ENCODE assay signal across 1 cellular context in the genomic region with DNA sequence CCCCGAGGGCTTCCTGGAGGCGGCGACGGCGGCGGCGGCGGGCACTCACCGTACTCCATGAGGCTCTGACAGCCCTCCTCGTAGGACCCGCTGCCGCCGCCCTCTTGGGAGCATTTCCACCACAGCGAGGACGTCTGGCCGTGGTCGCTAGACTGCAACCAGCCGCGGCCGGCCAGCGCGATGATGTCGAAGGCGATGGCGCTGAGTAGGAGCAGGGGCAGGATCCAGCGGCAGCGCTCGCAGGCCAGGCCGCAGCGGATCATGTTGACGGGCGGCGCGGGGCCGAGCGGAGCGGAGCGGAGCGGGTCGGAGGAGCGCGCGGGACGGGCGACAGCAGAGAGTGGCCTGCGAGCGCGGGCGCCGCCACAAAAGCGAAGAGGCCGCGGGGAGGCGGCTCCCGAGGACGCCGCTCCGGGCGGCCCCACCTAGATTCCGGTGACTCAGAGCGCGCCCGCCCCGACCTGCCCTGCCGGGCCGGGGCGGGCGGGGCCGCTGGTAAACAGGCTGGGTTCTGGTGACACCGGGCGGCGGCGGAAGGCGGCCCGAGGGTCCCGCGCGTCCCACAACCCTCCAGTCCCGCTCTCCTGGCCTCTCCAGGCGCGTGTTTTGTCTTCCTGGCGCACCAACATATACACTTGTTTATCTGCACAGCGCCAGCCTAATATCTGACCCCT.
TF ChIP-seq lines count a peak whose summit lies in the region.

A gene (minus strand): TSS at position 342 of the 674 bp plus-strand sequence. CDS start 79 bp downstream, at position 263.

TF ChIP-seq in HepG2, 621 proteins besides CTCF, POLR2A, EP300 and RAD21 (continued from another document and continues in another):
- TF ChIP-seq, protein P1, sequence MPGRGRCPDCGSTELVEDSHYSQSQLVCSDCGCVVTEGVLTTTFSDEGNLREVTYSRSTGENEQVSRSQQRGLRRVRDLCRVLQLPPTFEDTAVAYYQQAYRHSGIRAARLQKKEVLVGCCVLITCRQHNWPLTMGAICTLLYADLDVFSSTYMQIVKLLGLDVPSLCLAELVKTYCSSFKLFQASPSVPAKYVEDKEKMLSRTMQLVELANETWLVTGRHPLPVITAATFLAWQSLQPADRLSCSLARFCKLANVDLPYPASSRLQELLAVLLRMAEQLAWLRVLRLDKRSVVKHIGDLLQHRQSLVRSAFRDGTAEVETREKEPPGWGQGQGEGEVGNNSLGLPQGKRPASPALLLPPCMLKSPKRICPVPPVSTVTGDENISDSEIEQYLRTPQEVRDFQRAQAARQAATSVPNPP (CRISPR knock-in tag; IDR thresholded peaks at IDR 0.05) = no peak
- peak; percentile 83; the same call in 1 of the 2 replicates for TF ChIP-seq RARG (CRISPR knock-in tag; IDR thresholded peaks at IDR 0.05; ENCODE audit: low read depth)
- no peak for TF ChIP-seq FOXA1 (IDR thresholded peaks at IDR 0.05)
- 0 out of 2 replicates have a peak, but pooled peaks have one; percentile 17 for TF ChIP-seq FOXA1 (CRISPR knock-in tag; IDR thresholded peaks at IDR 0.05)
- TF ChIP-seq CHCHD3 (CRISPR knock-in tag; IDR thresholded peaks at IDR 0.05) = no peak; the same call in 1 of the 2 replicates
- TF ChIP-seq FOSL1 (CRISPR knock-in tag; IDR thresholded peaks at IDR 0.05; ENCODE audit: borderline replicate concordance) = peak; percentile 72
- TF ChIP-seq, protein P2, sequence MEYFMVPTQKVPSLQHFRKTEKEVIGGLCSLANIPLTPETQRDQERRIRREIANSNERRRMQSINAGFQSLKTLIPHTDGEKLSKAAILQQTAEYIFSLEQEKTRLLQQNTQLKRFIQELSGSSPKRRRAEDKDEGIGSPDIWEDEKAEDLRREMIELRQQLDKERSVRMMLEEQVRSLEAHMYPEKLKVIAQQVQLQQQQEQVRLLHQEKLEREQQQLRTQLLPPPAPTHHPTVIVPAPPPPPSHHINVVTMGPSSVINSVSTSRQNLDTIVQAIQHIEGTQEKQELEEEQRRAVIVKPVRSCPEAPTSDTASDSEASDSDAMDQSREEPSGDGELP (IDR thresholded peaks at IDR 0.05; ENCODE audit: borderline replicate concordance, low read depth) = no peak
- TF ChIP-seq RBFOX2 (IDR thresholded peaks at IDR 0.05; ENCODE audit: low read depth, low read length) = peak; percentile 98
- TF ChIP-seq HOXD1 (CRISPR knock-in tag; IDR thresholded peaks at IDR 0.05) = no peak
- TF ChIP-seq CHD2 (IDR thresholded peaks at IDR 0.05; ENCODE audit: low read depth, low read length) = no peak
- TF ChIP-seq ZSCAN22 (CRISPR knock-in tag; IDR thresholded peaks at IDR 0.05) = peak; percentile 77; the same call in 1 of the 2 replicates
- no peak for TF ChIP-seq ARID2 (CRISPR knock-in tag; IDR thresholded peaks at IDR 0.05; ENCODE audit: borderline replicate concordance)
- no peak; the same call in 1 of the 2 replicates for TF ChIP-seq ARNTL (CRISPR knock-in tag; IDR thresholded peaks at IDR 0.05)
- 0 out of 2 replicates have a peak, but pooled peaks have one; percentile 8 for TF ChIP-seq ZNF7 (CRISPR knock-in tag; IDR thresholded peaks at IDR 0.05)
- no peak; the same call in 1 of the 2 replicates for TF ChIP-seq KLF6 (CRISPR knock-in tag; IDR thresholded peaks at IDR 0.05)
- peak; percentile 49; the same call in 1 of the 2 replicates for TF ChIP-seq DR1 (CRISPR knock-in tag; IDR thresholded peaks at IDR 0.05)
- TF ChIP-seq ONECUT2 (CRISPR knock-in tag; IDR thresholded peaks at IDR 0.05) = no peak
- TF ChIP-seq, protein P3, sequence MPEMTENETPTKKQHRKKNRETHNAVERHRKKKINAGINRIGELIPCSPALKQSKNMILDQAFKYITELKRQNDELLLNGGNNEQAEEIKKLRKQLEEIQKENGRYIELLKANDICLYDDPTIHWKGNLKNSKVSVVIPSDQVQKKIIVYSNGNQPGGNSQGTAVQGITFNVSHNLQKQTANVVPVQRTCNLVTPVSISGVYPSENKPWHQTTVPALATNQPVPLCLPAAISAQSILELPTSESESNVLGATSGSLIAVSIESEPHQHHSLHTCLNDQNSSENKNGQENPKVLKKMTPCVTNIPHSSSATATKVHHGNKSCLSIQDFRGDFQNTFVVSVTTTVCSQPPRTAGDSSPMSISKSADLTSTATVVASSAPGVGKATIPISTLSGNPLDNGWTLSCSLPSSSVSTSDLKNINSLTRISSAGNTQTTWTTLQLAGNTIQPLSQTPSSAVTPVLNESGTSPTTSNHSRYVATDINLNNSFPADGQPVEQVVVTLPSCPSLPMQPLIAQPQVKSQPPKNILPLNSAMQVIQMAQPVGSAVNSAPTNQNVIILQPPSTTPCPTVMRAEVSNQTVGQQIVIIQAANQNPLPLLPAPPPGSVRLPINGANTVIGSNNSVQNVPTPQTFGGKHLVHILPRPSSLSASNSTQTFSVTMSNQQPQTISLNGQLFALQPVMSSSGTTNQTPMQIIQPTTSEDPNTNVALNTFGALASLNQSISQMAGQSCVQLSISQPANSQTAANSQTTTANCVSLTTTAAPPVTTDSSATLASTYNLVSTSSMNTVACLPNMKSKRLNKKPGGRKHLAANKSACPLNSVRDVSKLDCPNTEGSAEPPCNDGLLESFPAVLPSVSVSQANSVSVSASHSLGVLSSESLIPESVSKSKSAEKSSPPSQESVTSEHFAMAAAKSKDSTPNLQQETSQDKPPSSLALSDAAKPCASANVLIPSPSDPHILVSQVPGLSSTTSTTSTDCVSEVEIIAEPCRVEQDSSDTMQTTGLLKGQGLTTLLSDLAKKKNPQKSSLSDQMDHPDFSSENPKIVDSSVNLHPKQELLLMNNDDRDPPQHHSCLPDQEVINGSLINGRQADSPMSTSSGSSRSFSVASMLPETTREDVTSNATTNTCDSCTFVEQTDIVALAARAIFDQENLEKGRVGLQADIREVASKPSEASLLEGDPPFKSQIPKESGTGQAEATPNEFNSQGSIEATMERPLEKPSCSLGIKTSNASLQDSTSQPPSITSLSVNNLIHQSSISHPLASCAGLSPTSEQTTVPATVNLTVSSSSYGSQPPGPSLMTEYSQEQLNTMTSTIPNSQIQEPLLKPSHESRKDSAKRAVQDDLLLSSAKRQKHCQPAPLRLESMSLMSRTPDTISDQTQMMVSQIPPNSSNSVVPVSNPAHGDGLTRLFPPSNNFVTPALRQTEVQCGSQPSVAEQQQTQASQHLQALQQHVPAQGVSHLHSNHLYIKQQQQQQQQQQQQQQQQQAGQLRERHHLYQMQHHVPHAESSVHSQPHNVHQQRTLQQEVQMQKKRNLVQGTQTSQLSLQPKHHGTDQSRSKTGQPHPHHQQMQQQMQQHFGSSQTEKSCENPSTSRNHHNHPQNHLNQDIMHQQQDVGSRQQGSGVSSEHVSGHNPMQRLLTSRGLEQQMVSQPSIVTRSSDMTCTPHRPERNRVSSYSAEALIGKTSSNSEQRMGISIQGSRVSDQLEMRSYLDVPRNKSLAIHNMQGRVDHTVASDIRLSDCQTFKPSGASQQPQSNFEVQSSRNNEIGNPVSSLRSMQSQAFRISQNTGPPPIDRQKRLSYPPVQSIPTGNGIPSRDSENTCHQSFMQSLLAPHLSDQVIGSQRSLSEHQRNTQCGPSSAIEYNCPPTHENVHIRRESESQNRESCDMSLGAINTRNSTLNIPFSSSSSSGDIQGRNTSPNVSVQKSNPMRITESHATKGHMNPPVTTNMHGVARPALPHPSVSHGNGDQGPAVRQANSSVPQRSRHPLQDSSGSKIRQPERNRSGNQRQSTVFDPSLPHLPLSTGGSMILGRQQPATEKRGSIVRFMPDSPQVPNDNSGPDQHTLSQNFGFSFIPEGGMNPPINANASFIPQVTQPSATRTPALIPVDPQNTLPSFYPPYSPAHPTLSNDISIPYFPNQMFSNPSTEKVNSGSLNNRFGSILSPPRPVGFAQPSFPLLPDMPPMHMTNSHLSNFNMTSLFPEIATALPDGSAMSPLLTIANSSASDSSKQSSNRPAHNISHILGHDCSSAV (CRISPR knock-in tag; IDR thresholded peaks at IDR 0.05; ENCODE audit: borderline replicate concordance) = peak; percentile 78; the same call in 1 of the 2 replicates
- TF ChIP-seq PCBP2 (optimal IDR thresholded peaks at IDR 0.05; ENCODE audit: low read depth, low read length, poor library complexity, severe bottlenecking) = no peak
- TF ChIP-seq, protein P4, sequence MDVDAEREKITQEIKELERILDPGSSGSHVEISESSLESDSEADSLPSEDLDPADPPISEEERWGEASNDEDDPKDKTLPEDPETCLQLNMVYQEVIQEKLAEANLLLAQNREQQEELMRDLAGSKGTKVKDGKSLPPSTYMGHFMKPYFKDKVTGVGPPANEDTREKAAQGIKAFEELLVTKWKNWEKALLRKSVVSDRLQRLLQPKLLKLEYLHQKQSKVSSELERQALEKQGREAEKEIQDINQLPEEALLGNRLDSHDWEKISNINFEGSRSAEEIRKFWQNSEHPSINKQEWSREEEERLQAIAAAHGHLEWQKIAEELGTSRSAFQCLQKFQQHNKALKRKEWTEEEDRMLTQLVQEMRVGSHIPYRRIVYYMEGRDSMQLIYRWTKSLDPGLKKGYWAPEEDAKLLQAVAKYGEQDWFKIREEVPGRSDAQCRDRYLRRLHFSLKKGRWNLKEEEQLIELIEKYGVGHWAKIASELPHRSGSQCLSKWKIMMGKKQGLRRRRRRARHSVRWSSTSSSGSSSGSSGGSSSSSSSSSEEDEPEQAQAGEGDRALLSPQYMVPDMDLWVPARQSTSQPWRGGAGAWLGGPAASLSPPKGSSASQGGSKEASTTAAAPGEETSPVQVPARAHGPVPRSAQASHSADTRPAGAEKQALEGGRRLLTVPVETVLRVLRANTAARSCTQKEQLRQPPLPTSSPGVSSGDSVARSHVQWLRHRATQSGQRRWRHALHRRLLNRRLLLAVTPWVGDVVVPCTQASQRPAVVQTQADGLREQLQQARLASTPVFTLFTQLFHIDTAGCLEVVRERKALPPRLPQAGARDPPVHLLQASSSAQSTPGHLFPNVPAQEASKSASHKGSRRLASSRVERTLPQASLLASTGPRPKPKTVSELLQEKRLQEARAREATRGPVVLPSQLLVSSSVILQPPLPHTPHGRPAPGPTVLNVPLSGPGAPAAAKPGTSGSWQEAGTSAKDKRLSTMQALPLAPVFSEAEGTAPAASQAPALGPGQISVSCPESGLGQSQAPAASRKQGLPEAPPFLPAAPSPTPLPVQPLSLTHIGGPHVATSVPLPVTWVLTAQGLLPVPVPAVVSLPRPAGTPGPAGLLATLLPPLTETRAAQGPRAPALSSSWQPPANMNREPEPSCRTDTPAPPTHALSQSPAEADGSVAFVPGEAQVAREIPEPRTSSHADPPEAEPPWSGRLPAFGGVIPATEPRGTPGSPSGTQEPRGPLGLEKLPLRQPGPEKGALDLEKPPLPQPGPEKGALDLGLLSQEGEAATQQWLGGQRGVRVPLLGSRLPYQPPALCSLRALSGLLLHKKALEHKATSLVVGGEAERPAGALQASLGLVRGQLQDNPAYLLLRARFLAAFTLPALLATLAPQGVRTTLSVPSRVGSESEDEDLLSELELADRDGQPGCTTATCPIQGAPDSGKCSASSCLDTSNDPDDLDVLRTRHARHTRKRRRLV (CRISPR knock-in tag; IDR thresholded peaks at IDR 0.05) = no peak
- no peak for TF ChIP-seq FOXJ3 (CRISPR knock-in tag; IDR thresholded peaks at IDR 0.05; ENCODE audit: borderline replicate concordance)
- TF ChIP-seq, protein P5, sequence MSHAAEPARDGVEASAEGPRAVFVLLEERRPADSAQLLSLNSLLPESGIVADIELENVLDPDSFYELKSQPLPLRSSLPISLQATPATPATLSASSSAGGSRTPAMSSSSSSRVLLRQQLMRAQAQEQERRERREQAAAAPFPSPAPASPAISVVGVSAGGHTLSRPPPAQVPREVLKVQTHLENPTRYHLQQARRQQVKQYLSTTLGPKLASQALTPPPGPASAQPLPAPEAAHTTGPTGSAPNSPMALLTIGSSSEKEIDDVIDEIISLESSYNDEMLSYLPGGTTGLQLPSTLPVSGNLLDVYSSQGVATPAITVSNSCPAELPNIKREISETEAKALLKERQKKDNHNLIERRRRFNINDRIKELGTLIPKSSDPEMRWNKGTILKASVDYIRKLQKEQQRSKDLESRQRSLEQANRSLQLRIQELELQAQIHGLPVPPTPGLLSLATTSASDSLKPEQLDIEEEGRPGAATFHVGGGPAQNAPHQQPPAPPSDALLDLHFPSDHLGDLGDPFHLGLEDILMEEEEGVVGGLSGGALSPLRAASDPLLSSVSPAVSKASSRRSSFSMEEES (CRISPR knock-in tag; IDR thresholded peaks at IDR 0.05) = no peak
- TF ChIP-seq ZNF333 (CRISPR knock-in tag; IDR thresholded peaks at IDR 0.05; ENCODE audit: borderline replicate concordance) = peak; percentile 91; the same call in 1 of the 2 replicates
- TF ChIP-seq, protein P6, sequence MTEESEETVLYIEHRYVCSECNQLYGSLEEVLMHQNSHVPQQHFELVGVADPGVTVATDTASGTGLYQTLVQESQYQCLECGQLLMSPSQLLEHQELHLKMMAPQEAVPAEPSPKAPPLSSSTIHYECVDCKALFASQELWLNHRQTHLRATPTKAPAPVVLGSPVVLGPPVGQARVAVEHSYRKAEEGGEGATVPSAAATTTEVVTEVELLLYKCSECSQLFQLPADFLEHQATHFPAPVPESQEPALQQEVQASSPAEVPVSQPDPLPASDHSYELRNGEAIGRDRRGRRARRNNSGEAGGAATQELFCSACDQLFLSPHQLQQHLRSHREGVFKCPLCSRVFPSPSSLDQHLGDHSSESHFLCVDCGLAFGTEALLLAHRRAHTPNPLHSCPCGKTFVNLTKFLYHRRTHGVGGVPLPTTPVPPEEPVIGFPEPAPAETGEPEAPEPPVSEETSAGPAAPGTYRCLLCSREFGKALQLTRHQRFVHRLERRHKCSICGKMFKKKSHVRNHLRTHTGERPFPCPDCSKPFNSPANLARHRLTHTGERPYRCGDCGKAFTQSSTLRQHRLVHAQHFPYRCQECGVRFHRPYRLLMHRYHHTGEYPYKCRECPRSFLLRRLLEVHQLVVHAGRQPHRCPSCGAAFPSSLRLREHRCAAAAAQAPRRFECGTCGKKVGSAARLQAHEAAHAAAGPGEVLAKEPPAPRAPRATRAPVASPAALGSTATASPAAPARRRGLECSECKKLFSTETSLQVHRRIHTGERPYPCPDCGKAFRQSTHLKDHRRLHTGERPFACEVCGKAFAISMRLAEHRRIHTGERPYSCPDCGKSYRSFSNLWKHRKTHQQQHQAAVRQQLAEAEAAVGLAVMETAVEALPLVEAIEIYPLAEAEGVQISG (CRISPR knock-in tag; IDR thresholded peaks at IDR 0.05) = peak; percentile 35; the same call in 1 of the 2 replicates
- no peak for TF ChIP-seq ZNF335 (CRISPR knock-in tag; IDR thresholded peaks at IDR 0.05)
- TF ChIP-seq, protein P7, sequence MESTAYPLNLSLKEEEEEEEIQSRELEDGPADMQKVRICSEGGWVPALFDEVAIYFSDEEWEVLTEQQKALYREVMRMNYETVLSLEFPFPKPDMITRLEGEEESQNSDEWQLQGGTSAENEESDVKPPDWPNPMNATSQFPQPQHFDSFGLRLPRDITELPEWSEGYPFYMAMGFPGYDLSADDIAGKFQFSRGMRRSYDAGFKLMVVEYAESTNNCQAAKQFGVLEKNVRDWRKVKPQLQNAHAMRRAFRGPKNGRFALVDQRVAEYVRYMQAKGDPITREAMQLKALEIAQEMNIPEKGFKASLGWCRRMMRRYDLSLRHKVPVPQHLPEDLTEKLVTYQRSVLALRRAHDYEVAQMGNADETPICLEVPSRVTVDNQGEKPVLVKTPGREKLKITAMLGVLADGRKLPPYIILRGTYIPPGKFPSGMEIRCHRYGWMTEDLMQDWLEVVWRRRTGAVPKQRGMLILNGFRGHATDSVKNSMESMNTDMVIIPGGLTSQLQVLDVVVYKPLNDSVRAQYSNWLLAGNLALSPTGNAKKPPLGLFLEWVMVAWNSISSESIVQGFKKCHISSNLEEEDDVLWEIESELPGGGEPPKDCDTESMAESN (CRISPR knock-in tag; conservative IDR thresholded peaks at IDR 0.05) = no peak; the same call in none of the 2 replicates
- peak; percentile 72 for TF ChIP-seq THAP11 (CRISPR knock-in tag; IDR thresholded peaks at IDR 0.05)
- TF ChIP-seq TAF1 (CRISPR knock-in tag; IDR thresholded peaks at IDR 0.05) = peak; percentile 95
- TF ChIP-seq TBP (CRISPR knock-in tag; IDR thresholded peaks at IDR 0.05) = no peak
- no peak for TF ChIP-seq ZFP36L1 (CRISPR knock-in tag; IDR thresholded peaks at IDR 0.05)
- peak; percentile 92 for TF ChIP-seq GTF3A (CRISPR knock-in tag; conservative IDR thresholded peaks at IDR 0.05)
- no peak for TF ChIP-seq ISX (CRISPR knock-in tag; conservative IDR thresholded peaks at IDR 0.05)
- TF ChIP-seq SAP130 (CRISPR knock-in tag; IDR thresholded peaks at IDR 0.05; ENCODE audit: low read depth) = peak; percentile 78
- no peak for TF ChIP-seq ZNF713 (CRISPR knock-in tag; IDR thresholded peaks at IDR 0.05)
